Comparison of ENCODE assay signal across 8 cellular contexts in the genomic region with DNA sequence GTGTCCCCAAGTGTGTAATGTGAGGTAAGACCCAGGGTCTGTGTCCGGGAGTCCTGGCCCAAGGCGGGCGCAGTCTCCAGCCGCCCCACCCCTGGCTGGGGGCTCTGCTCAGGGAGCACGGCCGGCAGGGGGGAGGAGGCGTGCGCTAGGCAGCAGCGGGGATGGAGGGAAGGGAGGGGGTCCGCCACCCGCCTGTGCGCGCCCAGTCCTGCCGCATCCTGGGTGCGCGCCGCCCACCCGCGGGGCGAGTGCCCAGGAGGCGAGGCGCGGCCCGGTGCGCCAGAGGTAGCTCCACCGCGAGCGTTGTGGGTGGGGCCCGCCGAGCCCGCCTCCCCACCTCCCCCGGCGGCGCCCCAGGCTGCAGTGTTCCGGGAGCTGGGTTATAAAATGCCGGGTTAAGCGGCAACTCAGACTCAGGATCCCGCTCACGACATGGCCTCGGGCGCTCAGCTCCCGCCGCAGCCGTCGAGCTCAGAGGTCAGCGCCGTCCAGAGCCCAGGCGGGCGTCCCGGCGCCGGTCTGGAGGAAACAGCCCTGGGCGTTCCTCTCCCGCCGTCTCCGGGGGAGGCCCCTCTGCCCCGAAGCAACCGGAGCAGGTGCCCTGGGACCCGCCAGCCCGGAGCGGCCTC. TPM values are rescaled to one million over a fixed set of nuclear protein-coding genes. Genes with fewer than 3 reads are reported as not detected.
DNase-seq lines count a peak whose midpoint lies in the region; ATAC-seq, FAIRE-seq and TF ChIP-seq lines count a peak whose summit lies in the region.

Gene CCNI2 (plus strand): TSS at position 363 of the 629 bp plus-strand sequence. CDS start 70 bp downstream, at position 433.

- DNase-seq in AG20443 (ENCODE audit: low spot score) (peak; percentile 49), astrocyte (ENCODE audit: low read depth) (no peak), islet precursor cell (peak; percentile 91), OCI-M1 (lab: John Stamatoyannopoulos, UW) (no peak), NOMO-1 treated with DMSO at 0.1 percent for 48 hours (lab: John Stamatoyannopoulos, UW; ENCODE audit: unreplicated experiment) (no peak)
- peak; percentile 62 for DNase-seq in stimulated activated CD4-positive, alpha-beta T cell treated with anti-CD3 and anti-CD28 coated beads, Interleukin-4, amount 100 ng/mL, for 24 hours

- H3K9ac ChIP-seq in astrocyte (ENCODE audit: low read length) = no peak within 1 kb of the TSS

- no peak for TF ChIP-seq CTCF in astrocyte (IDR thresholded peaks at IDR 0.05; ENCODE audit: insufficient read depth, low read depth, low read length)

- H3K27ac ChIP-seq in astrocyte (ENCODE audit: low read depth, low read length) = no peak within 1 kb of the TSS

- H3K9me3 Mint-ChIP-seq in astrocyte (ENCODE audit: unreplicated experiment) = peaks cover 3% of the 10 kb centered on the region

- H3K4me3 Mint-ChIP-seq in astrocyte (ENCODE audit: unreplicated experiment) = peak within 1 kb of the TSS; percentile 66

- H3K27me3 ChIP-seq in astrocyte (ENCODE audit: insufficient read depth, low read length) = peaks cover 32% of the 10 kb centered on the region

- peak; percentile 37 for ATAC-seq in GM21381 (IDR thresholded peaks at IDR 0.05; ENCODE audit: unreplicated experiment)
- ATAC-seq in SK-N-SH treated with all-trans-retinoic acid at 6 μM for 48 hours = peak; percentile 71

- H2AFZ ChIP-seq in astrocyte (ENCODE audit: low read depth, low read length) = peak within 1 kb of the TSS; percentile 75

- H3K27me3 Mint-ChIP-seq in astrocyte (ENCODE audit: low read depth, unreplicated experiment) = peaks cover 29% of the 10 kb centered on the region

- H3K9me3 ChIP-seq in astrocyte (ENCODE audit: insufficient read depth, low read depth, low read length) = no peaks in the 10 kb centered on the region

- H3K27ac Mint-ChIP-seq in astrocyte (ENCODE audit: unreplicated experiment) = no peak within 1 kb of the TSS

- no peaks in the 10 kb centered on the region for H3K4me1 Mint-ChIP-seq in astrocyte (ENCODE audit: low read depth, unreplicated experiment)

- H3K4me1 ChIP-seq in astrocyte (ENCODE audit: insufficient read depth, low read length) = peaks cover 3% of the 10 kb centered on the region

- FAIRE-seq in astrocyte (lab: Jason Lieb, UNC) = no peak

- H3K79me2 ChIP-seq in astrocyte (ENCODE audit: insufficient read depth, low read length) = no peaks in the 10 kb centered on the region

- H3K4me3 ChIP-seq in astrocyte (ENCODE audit: insufficient read depth, low read depth, low read length) = peak within 1 kb of the TSS; percentile 39

- H3K36me3 Mint-ChIP-seq in astrocyte (ENCODE audit: low read depth, unreplicated experiment) = peaks cover 10% of the 10 kb centered on the region

- H3K36me3 ChIP-seq in astrocyte (ENCODE audit: insufficient read depth, low read length) = no peaks in the 10 kb centered on the region

- no peaks in the 10 kb centered on the region for H4K20me1 ChIP-seq in astrocyte (ENCODE audit: insufficient read depth, low read length)

- H3K4me2 ChIP-seq in astrocyte (ENCODE audit: low read length) = peak within 1 kb of the TSS; percentile 81

TF ChIP-seq in SK-N-SH treated with all-trans-retinoic acid at 6 μM for 48 hours, 23 proteins besides CTCF, POLR2A, EP300 and RAD21:
- TF ChIP-seq, protein P1, sequence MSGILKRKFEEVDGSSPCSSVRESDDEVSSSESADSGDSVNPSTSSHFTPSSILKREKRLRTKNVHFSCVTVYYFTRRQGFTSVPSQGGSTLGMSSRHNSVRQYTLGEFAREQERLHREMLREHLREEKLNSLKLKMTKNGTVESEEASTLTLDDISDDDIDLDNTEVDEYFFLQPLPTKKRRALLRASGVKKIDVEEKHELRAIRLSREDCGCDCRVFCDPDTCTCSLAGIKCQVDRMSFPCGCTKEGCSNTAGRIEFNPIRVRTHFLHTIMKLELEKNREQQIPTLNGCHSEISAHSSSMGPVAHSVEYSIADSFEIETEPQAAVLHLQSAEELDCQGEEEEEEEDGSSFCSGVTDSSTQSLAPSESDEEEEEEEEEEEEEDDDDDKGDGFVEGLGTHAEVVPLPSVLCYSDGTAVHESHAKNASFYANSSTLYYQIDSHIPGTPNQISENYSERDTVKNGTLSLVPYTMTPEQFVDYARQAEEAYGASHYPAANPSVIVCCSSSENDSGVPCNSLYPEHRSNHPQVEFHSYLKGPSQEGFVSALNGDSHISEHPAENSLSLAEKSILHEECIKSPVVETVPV (CRISPR knock-in tag; IDR thresholded peaks at IDR 0.05) = no peak
- TF ChIP-seq ISL1 (CRISPR knock-in tag; IDR thresholded peaks at IDR 0.05) (no peak), ESRRG (CRISPR knock-in tag; IDR thresholded peaks at IDR 0.05) (no peak), ZFP3 (CRISPR knock-in tag; IDR thresholded peaks at IDR 0.05) (no peak), TOX (CRISPR knock-in tag; IDR thresholded peaks at IDR 0.05; ENCODE audit: borderline replicate concordance) (no peak), CREB5 (CRISPR knock-in tag; IDR thresholded peaks at IDR 0.05; ENCODE audit: low read depth) (no peak), RARB (CRISPR knock-in tag; IDR thresholded peaks at IDR 0.05) (no peak), PPARA (CRISPR knock-in tag; IDR thresholded peaks at IDR 0.05; ENCODE audit: borderline replicate concordance) (no peak), ARNTL (CRISPR knock-in tag; IDR thresholded peaks at IDR 0.05; ENCODE audit: borderline replicate concordance, low read depth) (no peak), ZC3H10 (CRISPR knock-in tag; IDR thresholded peaks at IDR 0.05) (no peak), TSHZ2 (CRISPR knock-in tag; IDR thresholded peaks at IDR 0.05) (no peak)
- TF ChIP-seq, protein P2, sequence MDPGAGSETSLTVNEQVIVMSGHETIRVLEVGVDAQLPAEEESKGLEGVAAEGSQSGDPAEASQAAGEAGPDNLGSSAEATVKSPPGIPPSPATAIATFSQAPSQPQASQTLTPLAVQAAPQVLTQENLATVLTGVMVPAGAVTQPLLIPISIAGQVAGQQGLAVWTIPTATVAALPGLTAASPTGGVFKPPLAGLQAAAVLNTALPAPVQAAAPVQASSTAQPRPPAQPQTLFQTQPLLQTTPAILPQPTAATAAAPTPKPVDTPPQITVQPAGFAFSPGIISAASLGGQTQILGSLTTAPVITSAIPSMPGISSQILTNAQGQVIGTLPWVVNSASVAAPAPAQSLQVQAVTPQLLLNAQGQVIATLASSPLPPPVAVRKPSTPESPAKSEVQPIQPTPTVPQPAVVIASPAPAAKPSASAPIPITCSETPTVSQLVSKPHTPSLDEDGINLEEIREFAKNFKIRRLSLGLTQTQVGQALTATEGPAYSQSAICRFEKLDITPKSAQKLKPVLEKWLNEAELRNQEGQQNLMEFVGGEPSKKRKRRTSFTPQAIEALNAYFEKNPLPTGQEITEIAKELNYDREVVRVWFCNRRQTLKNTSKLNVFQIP (CRISPR knock-in tag; IDR thresholded peaks at IDR 0.05; ENCODE audit: borderline replicate concordance, low read depth) = no peak

RNA-seq across cellular contexts. Expression of gene CCNI2, which starts in this region (rescaled TPM):
- 0.16 and 0.24 TPM in 2 replicates for total RNA-seq in astrocyte

Comparison
In these comparisons a context has a peak if more than half of its experiments do, and no peak if none do; other contexts are left out.
1. DNase-seq: peak in AG20443 (single experiment), islet precursor cell (single experiment) and stimulated activated CD4-positive, alpha-beta T cell treated with anti-CD3 and anti-CD28 coated beads, Interleukin-4, amount 100 ng/mL, for 24 hours (single experiment); none in astrocyte (single experiment), OCI-M1 (single experiment) and NOMO-1 treated with DMSO at 0.1 percent for 48 hours (single experiment).